19 cellular contexts compared by ENCODE assay signal in the genomic region with DNA sequence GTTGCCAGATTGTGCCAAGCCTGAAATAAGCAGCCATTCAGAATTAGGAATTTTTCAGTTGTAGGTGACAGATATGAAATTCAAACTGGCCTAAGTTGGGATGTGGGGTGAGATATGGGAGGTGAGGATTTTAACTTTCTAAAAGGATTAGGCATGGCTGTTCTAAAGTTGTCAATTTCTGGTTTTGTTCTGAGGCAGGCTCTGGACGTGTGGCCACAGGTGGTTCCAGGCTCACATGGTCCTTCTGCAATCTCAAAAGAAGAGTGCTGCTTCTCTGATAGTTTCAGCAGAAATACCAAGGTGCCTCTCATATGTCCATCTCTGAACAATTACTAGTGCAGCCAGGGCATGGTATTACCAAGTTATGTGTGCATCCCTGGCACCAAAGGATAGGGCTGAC. TPM values are rescaled to one million over a fixed set of nuclear protein-coding genes. Genes with fewer than 3 reads are reported as not detected.
DNase-seq lines count a peak whose midpoint lies in the region; ATAC-seq and TF ChIP-seq lines count a peak whose summit lies in the region.
"Had no signal": no experiment of that assay in that cellular context is flagged by ENCODE, and none has a peak within 500 bp of the region (broad histone marks: within the 10 kb centered on the region; RNA-seq: fewer than 3 reads in every experiment).

No MANE protein-coding gene starts in this region.

- H3K4ac ChIP-seq in H9 (ENCODE audit: low read depth, low read length), result no peak overlapping the region

- no peaks in the 10 kb centered on the region for H3K9me3 Mint-ChIP-seq in activated T-cell treated with anti-CD3 and anti-CD28 coated beads, Interleukin-2, amount 50 U/mL, for 72 hours
- H3K9me3 Mint-ChIP-seq in endothelial cell (ENCODE audit: unreplicated experiment), result no peaks in the 10 kb centered on the region
- no peaks in the 10 kb centered on the region for H3K9me3 Mint-ChIP-seq in neural crest cell
- no peaks in the 10 kb centered on the region for H3K9me3 Mint-ChIP-seq in H9
- H3K9me3 Mint-ChIP-seq in activated T-helper 2 cell treated with anti-CD3 and anti-CD28 coated beads, Interferon-gamma antibody, Interleukin-2, Interleukin-4, amounts not matched to agents 10 μg/mL and 5 μg/mL and 100 μg/mL, durations not matched to agents 14 hours and 24 hours and 36 hours, result no peaks in the 10 kb centered on the region
- H3K9me3 Mint-ChIP-seq: CD14-positive monocyte; CD8-positive, alpha-beta T cell; GM23338 had no signal

- H2BK15ac ChIP-seq in H9 (ENCODE audit: low read depth, low read length), result no peak overlapping the region

- POLR2A ChIA-PET in HEK293 (lab: Yijun Ruan, JAX), result no interaction called here

- CTCF ChIA-PET in HEK293 (lab: Yijun Ruan, JAX), result no interaction called here

- H3K9me3 ChIP-seq in HEK293 (ENCODE audit: control insufficient read depth, insufficient read depth, low read depth, low read length) (no peaks in the 10 kb centered on the region), H9 (ENCODE audit: control insufficient read depth, low read depth, low read length) (no peaks in the 10 kb centered on the region), right atrium auricular region (no peaks in the 10 kb centered on the region)
- H3K9me3 ChIP-seq: BLaER1 had no signal

- H3K79me2 ChIP-seq in H9 (ENCODE audit: insufficient read depth, low read length), result no peaks in the 10 kb centered on the region

- no peak overlapping the region for H4K8ac ChIP-seq in H9 (replicated peaks; ENCODE audit: insufficient read length, low read depth, low read length)

- no peaks in the 10 kb centered on the region for H3K27me3 Mint-ChIP-seq in activated T-cell treated with anti-CD3 and anti-CD28 coated beads, Interleukin-2, amount 50 U/mL, for 72 hours (ENCODE audit: low read depth)
- H3K27me3 Mint-ChIP-seq in endothelial cell (ENCODE audit: unreplicated experiment) (no peaks in the 10 kb centered on the region), neural crest cell (ENCODE audit: low read depth) (no peaks in the 10 kb centered on the region), H9 (ENCODE audit: low read depth) (0 out of 2 replicates have a peak, but pooled peaks cover 1% of the 10 kb centered on the region)
- H3K27me3 Mint-ChIP-seq in activated T-helper 2 cell treated with anti-CD3 and anti-CD28 coated beads, Interferon-gamma antibody, Interleukin-2, Interleukin-4, amounts not matched to agents 10 μg/mL and 5 μg/mL and 100 μg/mL, durations not matched to agents 14 hours and 24 hours and 36 hours (ENCODE audit: low read depth), result no peaks in the 10 kb centered on the region

- no peak for DNase-seq in activated T-cell treated with anti-CD3 and anti-CD28 coated beads, Interleukin-2, amount 50 U/mL, for 72 hours
- DNase-seq in activated T-cell treated with anti-CD3 and anti-CD28 coated beads for 4 hours, result no peak
- no peak for DNase-seq in endothelial cell (ENCODE audit: low spot score)
- no peak for DNase-seq in neural crest cell (ENCODE audit: low read depth, low spot score)
- no peak for DNase-seq in H9
- DNase-seq in activated T-helper 2 cell treated with anti-CD3 and anti-CD28 coated beads, Interferon-gamma antibody, Interleukin-2, Interleukin-4, amounts not matched to agents 10 μg/mL and 5 μg/mL and 100 μg/mL, durations not matched to agents 14 hours and 24 hours and 36 hours (ENCODE audit: low spot score), result no peak
- no peak for DNase-seq in right atrium auricular region (ENCODE audit: low spot score)
- DNase-seq: 8988T; Calu3; CD8-positive, alpha-beta T cell; DMS79 treated with DMSO at 0.1 percent for 48 hours; GF-D8 had no signal

- H3K27ac ChIP-seq in HEK293 (ENCODE audit: extremely low read depth, low read depth, low read length) (no peak overlapping the region), H9 (ENCODE audit: insufficient read length, low read depth, low read length) (no peak overlapping the region), right atrium auricular region (no peak overlapping the region)
- H3K27ac ChIP-seq: BLaER1 had no signal

- no peak overlapping the region for H3K56ac ChIP-seq in H9 (ENCODE audit: insufficient read length, low read depth, low read length)

- peak overlapping the region; percentile 48 for H3K27ac Mint-ChIP-seq in activated T-cell treated with anti-CD3 and anti-CD28 coated beads, Interleukin-2, amount 50 U/mL, for 72 hours
- H3K27ac Mint-ChIP-seq in endothelial cell (ENCODE audit: unreplicated experiment), result peak overlapping the region; percentile 59
- H3K27ac Mint-ChIP-seq in neural crest cell (ENCODE audit: unreplicated experiment), result peak overlapping the region; percentile 69
- H3K27ac Mint-ChIP-seq in H9, result no peak overlapping the region; a peak in 2 of 7 replicates
- H3K27ac Mint-ChIP-seq in activated T-helper 2 cell treated with anti-CD3 and anti-CD28 coated beads, Interferon-gamma antibody, Interleukin-2, Interleukin-4, amounts not matched to agents 10 μg/mL and 5 μg/mL and 100 μg/mL, durations not matched to agents 14 hours and 24 hours and 36 hours, result no peak overlapping the region
- H3K27ac Mint-ChIP-seq: CD14-positive monocyte; CD8-positive, alpha-beta T cell; GM23338 had no signal

- H4K5ac ChIP-seq in H9 (ENCODE audit: insufficient read length, low read depth, low read length), result no peak overlapping the region

- H3K18ac ChIP-seq in H9 (ENCODE audit: insufficient read length, low read depth, low read length), result no peak overlapping the region

- no peak overlapping the region for H3K23ac ChIP-seq in H9 (ENCODE audit: insufficient read length, low read depth, low read length)

- H3K4me1 ChIP-seq in HEK293 (ENCODE audit: control insufficient read depth, insufficient read depth, low read length) (no peaks in the 10 kb centered on the region), H9 (ENCODE audit: insufficient read depth, low read length) (no peaks in the 10 kb centered on the region), right atrium auricular region (no peaks in the 10 kb centered on the region)
- H3K4me1 ChIP-seq: BLaER1 had no signal

- H3K4me1 Mint-ChIP-seq in activated T-cell treated with anti-CD3 and anti-CD28 coated beads, Interleukin-2, amount 50 U/mL, for 72 hours (ENCODE audit: low read depth), result no peaks in the 10 kb centered on the region
- H3K4me1 Mint-ChIP-seq in endothelial cell (ENCODE audit: unreplicated experiment) (no peaks in the 10 kb centered on the region), neural crest cell (no peaks in the 10 kb centered on the region), H9 (no peaks in the 10 kb centered on the region)
- no peaks in the 10 kb centered on the region for H3K4me1 Mint-ChIP-seq in activated T-helper 2 cell treated with anti-CD3 and anti-CD28 coated beads, Interferon-gamma antibody, Interleukin-2, Interleukin-4, amounts not matched to agents 10 μg/mL and 5 μg/mL and 100 μg/mL, durations not matched to agents 14 hours and 24 hours and 36 hours (ENCODE audit: low read depth)
- H3K4me1 Mint-ChIP-seq: CD14-positive monocyte, GM23338 had no signal

- H2AK5ac ChIP-seq in H9 (ENCODE audit: insufficient read length, low read length), result no peak overlapping the region

- H3K14ac ChIP-seq in H9 (ENCODE audit: insufficient read depth, low read length), result no peak overlapping the region

- no peak overlapping the region for H3K4me3 ChIP-seq in HEK293 (ENCODE audit: low read depth, low read length)
- H3K4me3 ChIP-seq in right atrium auricular region, result no peak overlapping the region
- H3K4me3 ChIP-seq: BLaER1, GM23338 had no signal

- no peaks in the 10 kb centered on the region for H3K27me3 ChIP-seq in H9 (ENCODE audit: insufficient read depth, low read length)
- no peaks in the 10 kb centered on the region for H3K27me3 ChIP-seq in right atrium auricular region
- H3K27me3 ChIP-seq: BLaER1 had no signal

- WGBS in H9 (ENCODE audit: extremely low coverage, insufficient read length, low lambda C conversion rate), result no CpG with 5 or more reads among the region's 1 CpG

- peaks cover 2 to 26% of the 10 kb centered on the region in 2 donors for H3K36me3 Mint-ChIP-seq in activated T-cell treated with anti-CD3 and anti-CD28 coated beads, Interleukin-2, amount 50 U/mL, for 72 hours (ENCODE audit: insufficient read depth in 2 of 2)
- peaks cover 4% of the 10 kb centered on the region for H3K36me3 Mint-ChIP-seq in endothelial cell (ENCODE audit: low read depth, unreplicated experiment)
- peaks cover 14% of the 10 kb centered on the region for H3K36me3 Mint-ChIP-seq in neural crest cell (ENCODE audit: low read depth)
- peaks cover 20 to 63% (median 45%) of the 10 kb centered on the region in 3 experiments for H3K36me3 Mint-ChIP-seq in H9 (ENCODE audit: insufficient read depth in 1 of 3, low read depth in 3 of 3)
- peaks cover 46% of the 10 kb centered on the region for H3K36me3 Mint-ChIP-seq in activated T-helper 2 cell treated with anti-CD3 and anti-CD28 coated beads, Interferon-gamma antibody, Interleukin-2, Interleukin-4, amounts not matched to agents 10 μg/mL and 5 μg/mL and 100 μg/mL, durations not matched to agents 14 hours and 24 hours and 36 hours (ENCODE audit: low read depth)

- no peaks in the 10 kb centered on the region for H4K20me1 ChIP-seq in H9 (ENCODE audit: control insufficient read depth, insufficient read depth, insufficient read length)
- H4K20me1 ChIP-seq: BLaER1 had no signal

- intact Hi-C loops in activated T-helper 2 cell treated with anti-CD3 and anti-CD28 coated beads, Interferon-gamma antibody, Interleukin-2, Interleukin-4, amounts not matched to agents 10 μg/mL and 5 μg/mL and 100 μg/mL, durations not matched to agents 14 hours and 24 hours and 36 hours (cut with micrococcal nuclease), result no loop called here

- no peak overlapping the region for H3T11ph ChIP-seq in H9 (ENCODE audit: low read length)

- no peaks in the 10 kb centered on the region for H3K23me2 ChIP-seq in H9 (ENCODE audit: insufficient read length, low read depth, low read length, poor library complexity, severe bottlenecking)

- H4K91ac ChIP-seq in H9 (ENCODE audit: insufficient read length, low read depth, low read length), result no peak overlapping the region

- H3K4me2 ChIP-seq in H9 (ENCODE audit: insufficient read depth, insufficient read length, low read length), result no peak overlapping the region
- H3K4me2 ChIP-seq: BLaER1, GM23338 had no signal

- H3K4me3 Mint-ChIP-seq in activated T-cell treated with anti-CD3 and anti-CD28 coated beads, Interleukin-2, amount 50 U/mL, for 72 hours, result no peak overlapping the region
- H3K4me3 Mint-ChIP-seq in endothelial cell (ENCODE audit: unreplicated experiment) (no peak overlapping the region), neural crest cell (no peak overlapping the region), H9 (no peak overlapping the region)
- no peak overlapping the region for H3K4me3 Mint-ChIP-seq in activated T-helper 2 cell treated with anti-CD3 and anti-CD28 coated beads, Interferon-gamma antibody, Interleukin-2, Interleukin-4, amounts not matched to agents 10 μg/mL and 5 μg/mL and 100 μg/mL, durations not matched to agents 14 hours and 24 hours and 36 hours (ENCODE audit: low read depth)
- H3K4me3 Mint-ChIP-seq: CD14-positive monocyte; CD8-positive, alpha-beta T cell; GM23338 had no signal

- H2AFZ ChIP-seq in H9 (ENCODE audit: low read length), result no peak overlapping the region
- H2AFZ ChIP-seq: GM23338 had no signal

- TF ChIP-seq CTCF in HEK293 (tag by site-specific recombination; IDR thresholded peaks at IDR 0.05), result no peak
- TF ChIP-seq CTCF in endothelial cell (IDR thresholded peaks at IDR 0.05; ENCODE audit: unreplicated experiment), result no peak
- no peak for TF ChIP-seq CTCF in neural crest cell (conservative IDR thresholded peaks at IDR 0.05)
- TF ChIP-seq CTCF in H9 (conservative IDR thresholded peaks at IDR 0.05), result no peak
- no peak for TF ChIP-seq CTCF in right atrium auricular region (IDR thresholded peaks at IDR 0.05)

- H2BK5ac ChIP-seq in H9 (ENCODE audit: insufficient read length, low read length), result no peak overlapping the region

- no peak overlapping the region for H2BK12ac ChIP-seq in H9 (ENCODE audit: insufficient read length, low read depth, low read length)

- H3K36me3 ChIP-seq in HEK293 (ENCODE audit: control insufficient read depth in 2 of 2, insufficient read depth in 1 of 2, low read length in 2 of 2), result peaks cover 46 to 77% of the 10 kb centered on the region in 2 experiments
- H3K36me3 ChIP-seq in right atrium auricular region, result peaks cover 83% of the 10 kb centered on the region

- no peak overlapping the region for H3K9ac ChIP-seq in H9 (ENCODE audit: extremely low read depth, insufficient read length, low read length)
- H3K9ac ChIP-seq: BLaER1 had no signal

- H3K79me1 ChIP-seq in H9 (ENCODE audit: insufficient read depth, low read depth, low read length, poor library complexity, severe bottlenecking), result no peaks in the 10 kb centered on the region

- no peak for ATAC-seq in activated T-cell treated with anti-CD3 and anti-CD28 coated beads, Interleukin-2, amount 50 U/mL, for 72 hours (replicated peaks in 1 of 2)
- ATAC-seq: CD8-positive, alpha-beta T cell; GM23338; HCT116; HepG2 had no signal

- H2BK20ac ChIP-seq in H9 (ENCODE audit: low read depth, low read length, poor library complexity, severe bottlenecking), result no peak overlapping the region

- H2BK120ac ChIP-seq in H9 (ENCODE audit: low read depth, low read length, poor library complexity, severe bottlenecking), result no peak overlapping the region

RNA-seq across cellular contexts. Expression of a gene that starts 21.4 kb away (rescaled TPM):
- not detected for total RNA-seq in activated T-cell treated with anti-CD3 and anti-CD28 coated beads, Interleukin-2, amount 50 U/mL, for 72 hours
- total RNA-seq in endothelial cell (ENCODE audit: unreplicated experiment) (0.28 TPM), neural crest cell (0.27 and 0.70 TPM in 2 replicates), H9 (2021) (1.3 and 1.5 TPM in 2 replicates), right atrium auricular region (not detected)
- total RNA-seq in activated T-helper 2 cell treated with anti-CD3 and anti-CD28 coated beads, Interferon-gamma antibody, Interleukin-2, Interleukin-4, amounts not matched to agents 10 μg/mL and 5 μg/mL and 100 μg/mL, durations not matched to agents 14 hours and 24 hours and 36 hours, result not detected in 2 replicates
- total RNA-seq: A673, Calu3 had no signal

RNA-seq across cellular contexts. Expression of a gene that starts 27.9 kb away (rescaled TPM):
- 10 to 100 TPM; 29.8 to 30.0 TPM for total RNA-seq in activated T-cell treated with anti-CD3 and anti-CD28 coated beads, Interleukin-2, amount 50 U/mL, for 72 hours
- 18.3 TPM for total RNA-seq in endothelial cell (ENCODE audit: unreplicated experiment)
- 18.8 and 21.5 TPM in 2 replicates for total RNA-seq in neural crest cell
- 20.8 and 21.5 TPM in 2 replicates for total RNA-seq in H9 (2021)
- total RNA-seq in activated T-helper 2 cell treated with anti-CD3 and anti-CD28 coated beads, Interferon-gamma antibody, Interleukin-2, Interleukin-4, amounts not matched to agents 10 μg/mL and 5 μg/mL and 100 μg/mL, durations not matched to agents 14 hours and 24 hours and 36 hours, result 25.7 and 28.7 TPM in 2 replicates
- 10 to 100 TPM; 11.6 to 11.9 TPM for total RNA-seq in right atrium auricular region

RNA-seq across cellular contexts. Expression of a gene that starts 37.9 kb away (rescaled TPM):
- total RNA-seq in activated T-cell treated with anti-CD3 and anti-CD28 coated beads, Interleukin-2, amount 50 U/mL, for 72 hours, result 10 to 100 TPM; 14.4 to 14.5 TPM
- total RNA-seq in endothelial cell (ENCODE audit: unreplicated experiment) (14.4 TPM), neural crest cell (38.0 and 44.0 TPM in 2 replicates), H9 (2021) (49.7 and 54.3 TPM in 2 replicates), right atrium auricular region (1 to 10 TPM; 4.3 to 7.8 TPM)
- total RNA-seq in activated T-helper 2 cell treated with anti-CD3 and anti-CD28 coated beads, Interferon-gamma antibody, Interleukin-2, Interleukin-4, amounts not matched to agents 10 μg/mL and 5 μg/mL and 100 μg/mL, durations not matched to agents 14 hours and 24 hours and 36 hours, result 41.8 and 44.4 TPM in 2 replicates

Comparison
In these comparisons a context has a peak if more than half of its experiments do, and no peak if none do; other contexts are left out.
1. H3K27ac Mint-ChIP-seq: peak in activated T-cell treated with anti-CD3 and anti-CD28 coated beads, Interleukin-2, amount 50 U/mL, for 72 hours (single experiment), endothelial cell (single experiment) and neural crest cell (single experiment); none in H9 (0 of 3) and activated T-helper 2 cell treated with anti-CD3 and anti-CD28 coated beads, Interferon-gamma antibody, Interleukin-2, Interleukin-4, amounts not matched to agents 10 μg/mL and 5 μg/mL and 100 μg/mL, durations not matched to agents 14 hours and 24 hours and 36 hours (single experiment).